In the genomic region with DNA sequence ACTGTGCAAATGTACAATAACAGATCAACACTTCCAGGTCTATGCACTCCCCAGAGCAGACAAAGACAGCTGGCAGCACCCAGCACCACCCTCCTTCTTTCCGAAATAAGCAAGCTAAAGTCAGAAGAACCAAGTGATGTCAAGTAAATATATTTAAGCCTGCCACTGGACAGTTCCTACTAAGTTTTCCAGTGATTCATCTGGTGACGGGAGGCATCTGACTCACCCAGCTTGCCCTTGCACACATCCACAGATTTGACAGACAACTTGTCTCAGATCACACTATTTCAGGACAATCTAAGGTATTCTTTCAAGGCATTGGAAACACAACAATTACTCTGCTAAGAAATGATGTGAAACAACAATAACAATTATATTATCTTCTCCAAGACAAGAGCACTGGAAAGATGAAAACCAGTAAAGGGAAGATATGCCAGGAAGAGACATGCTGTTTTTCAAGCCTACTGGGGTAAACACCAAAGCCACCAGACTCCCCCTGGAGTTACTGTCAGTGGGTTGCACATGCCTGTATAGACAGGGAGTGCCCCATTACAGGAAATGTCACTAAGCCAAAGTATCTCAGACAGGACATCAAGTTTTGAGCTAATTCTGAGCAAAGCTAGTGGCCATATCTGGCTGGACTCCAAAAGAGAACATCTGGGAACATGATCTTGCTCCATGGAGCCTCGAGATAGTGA, we compare ENCODE assay signal across 17 cellular contexts.
"Had no signal": no experiment of that assay in that cellular context is flagged by ENCODE, and none has a peak within 500 bp of the region (broad histone marks: within the 10 kb centered on the region; RNA-seq: fewer than 3 reads in every experiment).

No MANE protein-coding gene starts in this region.

- H3K27me3 ChIP-seq: tibial artery, vagina had no signal

- ATAC-seq: activated naive CD8-positive, alpha-beta T cell treated with anti-CD3 and anti-CD28 coated beads, Interleukin-2, amount 50 U/mL, for 24 hours; activated T-helper 17 cell treated with anti-CD3 and anti-CD28 coated beads, Interleukin-2, amount 50 U/mL, for 72 hours; effector memory CD8-positive, alpha-beta T cell; natural killer cell treated with Interleukin-12 subunit alpha and Interleukin-12 subunit beta and Interleukin-15 and Interleukin-18, amount 100 ng/mL, for 72 hours; stimulated activated naive B cell treated with anti-CD40 and anti-IgM and Interleukin-4, amounts not matched to agents 10 μg/mL and 1 μg/mL and 100 μg/mL, for 72 hours had no signal

- H3K9me3 ChIP-seq: vagina had no signal

- H3K4me3 ChIP-seq: tibial artery, vagina had no signal

- H3K4me1 ChIP-seq: tibial artery, vagina had no signal

- DNase-seq: activated CD4-positive, alpha-beta T cell treated with anti-CD3 and anti-CD28 coated beads for 1 hour; activated CD4-positive, alpha-beta T cell treated with anti-CD3 and anti-CD28 coated beads, Interleukin-2, amount 50 U/mL, for 48 hours; activated naive CD4-positive, alpha-beta T cell treated with anti-CD3 and anti-CD28 coated beads for 36 hours; activated naive CD8-positive, alpha-beta T cell treated with anti-CD3 and anti-CD28 coated beads, Interleukin-2, amount 50 U/mL, for 24 hours; aorta; effector memory CD8-positive, alpha-beta T cell; erythroblast; islet precursor cell; mesendoderm; posterior cingulate gyrus; stimulated activated CD4-positive, alpha-beta T cell treated with anti-CD3 and anti-CD28 coated beads, Interleukin-15, amount 100 ng/mL, for 24 hours; stimulated activated CD4-positive, alpha-beta T cell treated with anti-CD3 and anti-CD28 coated beads, Interleukin-4, amount 100 ng/mL, for 1 hour; stimulated activated naive B cell treated with anti-CD40 and anti-IgM and Interleukin-4, amounts not matched to agents 10 μg/mL and 1 μg/mL and 100 μg/mL, for 72 hours; tibial artery had no signal

- H3K27ac ChIP-seq: tibial artery, vagina had no signal

- H3K36me3 ChIP-seq: tibial artery, vagina had no signal
